Comparison of ENCODE assay signal across 18 cellular contexts in genomic region chr5:168117469-168117868, GRCh38.
DNase-seq lines count a peak whose midpoint lies in the region; FAIRE-seq and TF ChIP-seq lines count a peak whose summit lies in the region.
"Had no signal": no experiment of that assay in that cellular context is flagged by ENCODE, and none has a peak within 500 bp of the region (broad histone marks: within the 10 kb centered on the region; RNA-seq: fewer than 3 reads in every experiment).

No MANE protein-coding gene starts in this region.

- H3K27me3 Mint-ChIP-seq in osteocyte (ENCODE audit: unreplicated experiment): no peaks in the 10 kb centered on the region
- H3K27me3 Mint-ChIP-seq: CD4-positive, CD25-positive, alpha-beta regulatory T cell had no signal

- H3K9me3 Mint-ChIP-seq in osteocyte (ENCODE audit: unreplicated experiment): no peaks in the 10 kb centered on the region
- H3K9me3 Mint-ChIP-seq: T-helper 2 cell treated with Interferon-gamma antibody and Interleukin-4, amounts not matched to agents 5 μg/mL and 100 μg/mL, for 36 hours had no signal

- H3K27me3 ChIP-seq in AG04450 (ENCODE audit: control insufficient read depth, insufficient read depth, low read length) (no peaks in the 10 kb centered on the region), Loucy (ENCODE audit: insufficient read depth, low read length, poor library complexity, severe bottlenecking) (no peaks in the 10 kb centered on the region), small intestine (ENCODE audit: control insufficient read depth in 2 of 2, insufficient read depth in 2 of 2, low read length in 2 of 2) (no peaks in the 10 kb centered on the region)
- H3K27me3 ChIP-seq: BLaER1, MG63 had no signal

- H3K4me3 ChIP-seq in AG04450 (ENCODE audit: low read depth, low read length): 0 out of 2 replicates have a peak overlapping the region, but pooled peaks have one; percentile 4
- H3K4me3 ChIP-seq in Loucy (ENCODE audit: low read length, poor library complexity, severe bottlenecking): no peak overlapping the region
- H3K4me3 ChIP-seq in small intestine (ENCODE audit: low read depth in 1 of 2, low read length in 2 of 2): no peak overlapping the region
- H3K4me3 ChIP-seq: BLaER1, MG63 had no signal

- H3K36me3 ChIP-seq in Loucy (ENCODE audit: insufficient read depth, low read length): no peaks in the 10 kb centered on the region
- H3K36me3 ChIP-seq in small intestine (ENCODE audit: control insufficient read depth in 2 of 2, insufficient read depth in 2 of 2, low read length in 2 of 2): no peaks in the 10 kb centered on the region
- H3K36me3 ChIP-seq: MG63 had no signal

- no peak overlapping the region for H3K4me3 Mint-ChIP-seq in osteocyte (ENCODE audit: unreplicated experiment)
- H3K4me3 Mint-ChIP-seq: CD4-positive, CD25-positive, alpha-beta regulatory T cell; T-helper 2 cell treated with Interferon-gamma antibody and Interleukin-4, amounts not matched to agents 5 μg/mL and 100 μg/mL, for 36 hours had no signal

- H3K9me3 ChIP-seq in AG04450 (ENCODE audit: control insufficient read depth, insufficient read depth, low read length) (no peaks in the 10 kb centered on the region), Loucy (ENCODE audit: insufficient read depth, low read depth, low read length) (no peaks in the 10 kb centered on the region), small intestine (ENCODE audit: control insufficient read depth, low read depth) (no peaks in the 10 kb centered on the region)
- H3K9me3 ChIP-seq: BLaER1, MG63 had no signal

- peak overlapping the region; percentile 16 for H3K4me2 ChIP-seq in Loucy (ENCODE audit: low read depth, low read length, poor library complexity, severe bottlenecking)
- H3K4me2 ChIP-seq: BLaER1 had no signal

- peaks cover 2% of the 10 kb centered on the region for H3K4me1 Mint-ChIP-seq in osteocyte (ENCODE audit: unreplicated experiment)
- H3K4me1 Mint-ChIP-seq: CD4-positive, CD25-positive, alpha-beta regulatory T cell had no signal

- peak overlapping the region; percentile 41; the same call in 1 of the 2 replicates for H2AFZ ChIP-seq in Loucy (ENCODE audit: low read length)

- CTCF ChIA-PET in AG04450 (lab: Charles Lee): no interaction called here

- H3K27ac ChIP-seq in AG04450 (ENCODE audit: low read depth, low read length) (no peak overlapping the region), small intestine (ENCODE audit: low read depth in 1 of 2, low read length in 1 of 2) (peak overlapping the region in 1 of 2 donors; percentile 32)
- H3K27ac ChIP-seq: BLaER1 had no signal

- POLR2A ChIA-PET in AG04450 (lab: Yijun Ruan, JAX): no interaction called here

- WGBS in small intestine, 3 donors: 52 to 83% (median 61%) methylated on average over 5 of the region's 5 CpGs

- no peak for FAIRE-seq in small intestine (lab: Jason Lieb, UNC)
- FAIRE-seq: G401.6, GM12891 had no signal

- H3K36me3 Mint-ChIP-seq in osteocyte (ENCODE audit: unreplicated experiment): no peaks in the 10 kb centered on the region
- H3K36me3 Mint-ChIP-seq: CD4-positive, CD25-positive, alpha-beta regulatory T cell had no signal

- H3F3A ChIP-seq in Loucy (ENCODE audit: low read depth): no peaks in the 10 kb centered on the region

- H3K9ac ChIP-seq in Loucy (ENCODE audit: low read depth, low read length, poor library complexity, severe bottlenecking): no peak overlapping the region
- H3K9ac ChIP-seq: BLaER1 had no signal

- H3K9me2 ChIP-seq in Loucy (replicated peaks; ENCODE audit: low read depth, low read length): no peaks in the 10 kb centered on the region

- no peak overlapping the region for H3K27ac Mint-ChIP-seq in osteocyte (ENCODE audit: unreplicated experiment)
- H3K27ac Mint-ChIP-seq: T-helper 2 cell treated with Interferon-gamma antibody and Interleukin-4, amounts not matched to agents 5 μg/mL and 100 μg/mL, for 36 hours had no signal

- H3K79me2 ChIP-seq in Loucy (ENCODE audit: insufficient read depth, low read length): no peaks in the 10 kb centered on the region

- no peaks in the 10 kb centered on the region for H4K20me1 ChIP-seq in Loucy (ENCODE audit: insufficient read depth, low read length, poor library complexity, severe bottlenecking)
- H4K20me1 ChIP-seq: BLaER1 had no signal

- no peak for DNase-seq in AG04450 (ENCODE audit: low read depth, low spot score)
- DNase-seq in RPMI8226: peak; percentile 18
- DNase-seq in small intestine: peak; percentile 20
- DNase-seq in activated naive CD4-positive, alpha-beta T cell treated with Interleukin-2 at 50 U/mL for 16 hours: no peak
- DNase-seq in osteocyte (ENCODE audit: extremely low spot score, unreplicated experiment): no peak
- no peak for DNase-seq in SIG-M5 (lab: John Stamatoyannopoulos, UW)
- DNase-seq: CD4-positive, CD25-positive, alpha-beta regulatory T cell; KBM-7; MG63; NCI-H2227 treated with DMSO at 0.1 percent for 48 hours; NCI-H526 treated with DMSO at 0.1 percent for 48 hours; Right ventricle myocardium superior; T-helper 1 cell had no signal

- H3K4me1 ChIP-seq in Loucy (ENCODE audit: insufficient read depth, low read length, poor library complexity, severe bottlenecking): no peaks in the 10 kb centered on the region
- no peaks in the 10 kb centered on the region for H3K4me1 ChIP-seq in small intestine (ENCODE audit: control insufficient read depth in 2 of 2, insufficient read depth in 1 of 2, low read depth in 1 of 2, low read length in 1 of 2)

- TF ChIP-seq CTCF in AG04450 (IDR thresholded peaks at IDR 0.05; ENCODE audit: low read depth, low read length) (no peak), Loucy (conservative IDR thresholded peaks at IDR 0.05; ENCODE audit: low read length) (no peak), osteocyte (IDR thresholded peaks at IDR 0.05) (no peak)

Comparison
In these comparisons a context has a peak if more than half of its experiments do, and no peak if none do; other contexts are left out.
1. DNase-seq: peak in RPMI8226 (single experiment) and small intestine (single experiment); none in AG04450 (single experiment), activated naive CD4-positive, alpha-beta T cell treated with Interleukin-2 at 50 U/mL for 16 hours (single experiment), osteocyte (single experiment) and SIG-M5 (single experiment).